ENCODE assay signal across 25 cellular contexts in the genomic region with DNA sequence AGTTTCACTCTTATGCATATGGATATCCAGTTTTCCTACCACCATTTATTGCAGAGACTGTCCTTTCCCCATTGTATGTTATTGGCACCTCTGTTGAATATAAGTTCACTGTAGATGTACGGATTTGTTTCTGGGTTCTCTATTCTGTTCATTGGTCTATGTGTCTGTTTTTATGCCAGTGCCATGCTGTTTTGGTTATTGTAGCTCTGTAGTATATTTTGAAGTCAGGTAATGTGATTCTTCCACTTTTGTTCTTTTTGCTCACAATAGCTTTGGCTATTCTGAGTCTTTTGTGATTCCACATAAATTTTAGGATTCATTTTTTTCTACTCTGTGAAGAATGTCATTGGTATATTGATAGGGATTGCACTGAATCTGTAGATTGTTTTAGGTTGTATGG. TPM values are rescaled to one million over a fixed set of nuclear protein-coding genes. Genes with fewer than 3 reads are reported as not detected.
A peak's percentile ranks its signal among the peaks of the same experiment; 100 is the strongest.
DNase-seq lines count a peak whose midpoint lies in the region; ATAC-seq, FAIRE-seq and TF ChIP-seq lines count a peak whose summit lies in the region.
"Had no signal": no experiment of that assay in that cellular context is flagged by ENCODE, and none has a peak within 500 bp of the region (broad histone marks: within the 10 kb centered on the region; RNA-seq: fewer than 3 reads in every experiment).

No MANE protein-coding gene starts in this region.

- H3K27me3 ChIP-seq in HepG2 (ENCODE audit: control insufficient read depth in 1 of 2, insufficient read depth in 2 of 2, low read length in 2 of 2) = no peaks in the 10 kb centered on the region
- no peaks in the 10 kb centered on the region for H3K27me3 ChIP-seq in right lobe of liver
- H3K27me3 ChIP-seq in H1 (replicated peaks in 1 of 4; ENCODE audit: control insufficient read depth in 3 of 4, extremely low read depth in 1 of 4, insufficient read depth in 3 of 4, low read length in 3 of 4) = no peaks in the 10 kb centered on the region
- no peaks in the 10 kb centered on the region for H3K27me3 ChIP-seq in heart right ventricle
- H3K27me3 ChIP-seq: BE2C; BLaER1 treated with 17β-estradiol and CSF1 and Interleukin-3, amounts not matched to agents 10 nM and 100 nM had no signal

- H2BK15ac ChIP-seq in H1 (ENCODE audit: low read length) = no peak overlapping the region

- no peak overlapping the region for H2BK20ac ChIP-seq in H1 (ENCODE audit: low read length)

- H4K20me1 ChIP-seq in HepG2 (ENCODE audit: insufficient read depth, low read length) (no peaks in the 10 kb centered on the region), H1 (replicated peaks in 1 of 2; ENCODE audit: control insufficient read depth in 1 of 2, insufficient read depth in 2 of 2, low read length in 2 of 2) (no peaks in the 10 kb centered on the region)
- H4K20me1 ChIP-seq: BLaER1 treated with 17β-estradiol and CSF1 and Interleukin-3, amounts not matched to agents 10 nM and 100 nM had no signal

- no peak overlapping the region for H2AK5ac ChIP-seq in H1 (ENCODE audit: low read depth, low read length)

- TF ChIP-seq CTCF in HepG2 (CRISPR knock-in tag; IDR thresholded peaks at IDR 0.05) (no peak), right lobe of liver (IDR thresholded peaks at IDR 0.05) (no peak), H1 (IDR thresholded peaks at IDR 0.05; ENCODE audit: control extremely low read depth in 1 of 3, insufficient read depth in 1 of 3, low read depth in 1 of 3, low read length in 3 of 3) (no peak), heart right ventricle (IDR thresholded peaks at IDR 0.05) (no peak)

- no peaks in the 10 kb centered on the region for H3K79me2 ChIP-seq in HepG2 (ENCODE audit: insufficient read depth, low read length)
- no peaks in the 10 kb centered on the region for H3K79me2 ChIP-seq in H1 (ENCODE audit: control insufficient read depth in 1 of 2, insufficient read depth in 2 of 2, low read length in 2 of 2)

- peaks cover 11% of the 10 kb centered on the region for H3K4me1 Mint-ChIP-seq in stimulated activated memory B cell treated with anti-CD40 and anti-IgM and Interleukin-4, amounts not matched to agents 10 μg/mL and 1 μg/mL and 100 μg/mL, for 72 hours

- H3K4me2 ChIP-seq in HepG2 (ENCODE audit: low read depth, low read length) (no peak overlapping the region), H1 (ENCODE audit: insufficient read depth in 1 of 2, low read depth in 2 of 2, low read length in 2 of 2) (no peak overlapping the region)
- H3K4me2 ChIP-seq: BLaER1 treated with 17β-estradiol and CSF1 and Interleukin-3, amounts not matched to agents 10 nM and 100 nM had no signal

- no peak overlapping the region for H3K14ac ChIP-seq in H1 (ENCODE audit: insufficient read length)

- H2AFZ ChIP-seq in HepG2 (ENCODE audit: low read length) (no peak overlapping the region), H1 (ENCODE audit: low read length) (no peak overlapping the region)

- H3K36me3 ChIP-seq in HepG2 (replicated peaks in 1 of 2; ENCODE audit: control insufficient read depth in 1 of 2, insufficient read depth in 2 of 2, low read length in 2 of 2) (no peaks in the 10 kb centered on the region), right lobe of liver (no peaks in the 10 kb centered on the region), H1 (ENCODE audit: control insufficient read depth in 2 of 4, insufficient read depth in 4 of 4, low read length in 3 of 4) (no peaks in the 10 kb centered on the region), heart right ventricle (no peaks in the 10 kb centered on the region)
- H3K36me3 ChIP-seq: BE2C; BLaER1 treated with 17β-estradiol and CSF1 and Interleukin-3, amounts not matched to agents 10 nM and 100 nM had no signal

- H2BK120ac ChIP-seq in H1 (replicated peaks; ENCODE audit: low read depth, low read length) = no peak overlapping the region

- H3K9ac ChIP-seq in HepG2 (ENCODE audit: insufficient read depth, low read depth, low read length) (no peak overlapping the region), H1 (replicated peaks in 1 of 4; ENCODE audit: extremely low read depth in 1 of 4, low read depth in 3 of 4, low read length in 3 of 4) (no peak overlapping the region)
- H3K9ac ChIP-seq: BLaER1 treated with 17β-estradiol and CSF1 and Interleukin-3, amounts not matched to agents 10 nM and 100 nM had no signal

- no peak overlapping the region for H3K23ac ChIP-seq in H1 (ENCODE audit: insufficient read length)

- no peak for ATAC-seq in HepG2
- no peak for ATAC-seq in right lobe of liver
- ATAC-seq in stimulated activated memory B cell treated with anti-CD40 and anti-IgM and Interleukin-4, amounts not matched to agents 10 μg/mL and 1 μg/mL and 100 μg/mL, for 72 hours = no peak
- no peak for ATAC-seq in HG02885 (IDR thresholded peaks at IDR 0.05; ENCODE audit: poor library complexity, unreplicated experiment)
- no peak for ATAC-seq in heart right ventricle

- TF ChIP-seq EP300 in HepG2 (IDR thresholded peaks at IDR 0.05; ENCODE audit: low read depth in 2 of 2, low read length in 2 of 2) = no peak
- no peak for TF ChIP-seq EP300 in HepG2 (CRISPR knock-in tag; IDR thresholded peaks at IDR 0.05; ENCODE audit: borderline replicate concordance)
- TF ChIP-seq EP300 in H1 (IDR thresholded peaks at IDR 0.05; ENCODE audit: borderline replicate concordance in 1 of 2, low read depth in 2 of 2, low read length in 2 of 2) = no peak

- H3K4ac ChIP-seq in H1 (replicated peaks; ENCODE audit: insufficient read length, low read depth, low read length) = no peak overlapping the region

- no peak overlapping the region for H3K18ac ChIP-seq in H1 (ENCODE audit: extremely low read depth, low read length)

- no peak overlapping the region for H3K4me3 ChIP-seq in HepG2 (replicated peaks in 1 of 3; ENCODE audit: insufficient read depth in 1 of 3, low read depth in 2 of 3, low read length in 3 of 3)
- H3K4me3 ChIP-seq in right lobe of liver = no peak overlapping the region
- no peak overlapping the region for H3K4me3 ChIP-seq in H1 (ENCODE audit: extremely low read depth in 1 of 4, insufficient read depth in 2 of 4, low read depth in 3 of 4, low read length in 4 of 4)
- H3K4me3 ChIP-seq in heart right ventricle = no peak overlapping the region
- H3K4me3 ChIP-seq: BLaER1 treated with 17β-estradiol and CSF1 and Interleukin-3, amounts not matched to agents 10 nM and 100 nM had no signal

- H3K36me3 Mint-ChIP-seq in stimulated activated memory B cell treated with anti-CD40 and anti-IgM and Interleukin-4, amounts not matched to agents 10 μg/mL and 1 μg/mL and 100 μg/mL, for 72 hours = peaks cover 8% of the 10 kb centered on the region
- H3K36me3 Mint-ChIP-seq: CD14-positive monocyte had no signal

- in situ Hi-C loops in HepG2 (cut with HindIII; ENCODE audit: extremely low pct_ligation_motif_present, low pct_unique_long_range_greater_than_20kb) = no loop called here

- BruUV-seq in HepG2 (replicated peaks; lab: Mats Ljungman, UMichigan) = no TSS peak

- FAIRE-seq in HepG2 (lab: Jason Lieb, UNC) (no peak), H1 (lab: Jason Lieb, UNC) (no peak)
- FAIRE-seq: A204.1, GM12891, GM18507 had no signal

- peaks cover 6% of the 10 kb centered on the region for H3K9me3 Mint-ChIP-seq in stimulated activated memory B cell treated with anti-CD40 and anti-IgM and Interleukin-4, amounts not matched to agents 10 μg/mL and 1 μg/mL and 100 μg/mL, for 72 hours

- H3K23me2 ChIP-seq in H1 (ENCODE audit: low read depth, low read length) = no peaks in the 10 kb centered on the region

- peak overlapping the region; percentile 59 for H3K27ac Mint-ChIP-seq in stimulated activated memory B cell treated with anti-CD40 and anti-IgM and Interleukin-4, amounts not matched to agents 10 μg/mL and 1 μg/mL and 100 μg/mL, for 72 hours
- H3K27ac Mint-ChIP-seq: CD14-positive monocyte; CD4-positive, alpha-beta memory T cell; HFFc6 had no signal

- no peaks in the 10 kb centered on the region for H3K79me1 ChIP-seq in H1 (ENCODE audit: low read depth, low read length)

- TF ChIP-seq POLR2A in HepG2 (IDR thresholded peaks at IDR 0.05; ENCODE audit: insufficient read depth in 1 of 2, low read depth in 2 of 2, low read length in 2 of 2) (no peak), right lobe of liver (IDR thresholded peaks at IDR 0.05) (no peak), H1 (IDR thresholded peaks at IDR 0.05; ENCODE audit: control extremely low read depth in 1 of 2, low read depth in 2 of 2, low read length in 2 of 2) (no peak)

- no peak overlapping the region for H2BK12ac ChIP-seq in H1 (ENCODE audit: low read depth, low read length)

- H3K27ac ChIP-seq in HepG2 (ENCODE audit: extremely low read length, insufficient read depth, low read length) = no peak overlapping the region
- no peak overlapping the region for H3K27ac ChIP-seq in right lobe of liver
- H3K27ac ChIP-seq in H1 (ENCODE audit: low read depth, low read length) = no peak overlapping the region
- no peak overlapping the region for H3K27ac ChIP-seq in heart right ventricle
- H3K27ac ChIP-seq: 22Rv1; BLaER1 treated with 17β-estradiol and CSF1 and Interleukin-3, amounts not matched to agents 10 nM and 100 nM had no signal

- H3K56ac ChIP-seq in H1 (replicated peaks; ENCODE audit: insufficient read length, low read depth, low read length) = no peak overlapping the region

- intact Hi-C loops in HepG2 (cut with micrococcal nuclease; ENCODE audit: unreplicated experiment) (no loop called here), right lobe of liver (cut with DNase I) (no loop called here), heart right ventricle (cut with DNase I) (no loop called here)

- H4K91ac ChIP-seq in H1 (replicated peaks; ENCODE audit: insufficient read length, low read length) = no peak overlapping the region

- POLR2A ChIA-PET in HepG2 (lab: Yijun Ruan, JAX) (no interaction called here), H1 (lab: Charles Lee; ENCODE audit: partially characterized antibody) (interaction anchor here (1.0 to 1.3 kb wide), 3 partner anchors 9 to 94 kb away, joined by 3 to 4 read pairs (median 3); a partner anchor contains a TSS)

- H4K5ac ChIP-seq in H1 (ENCODE audit: insufficient read length, low read depth, low read length) = no peak overlapping the region

- H3K4me3 Mint-ChIP-seq in stimulated activated memory B cell treated with anti-CD40 and anti-IgM and Interleukin-4, amounts not matched to agents 10 μg/mL and 1 μg/mL and 100 μg/mL, for 72 hours = no peak overlapping the region
- H3K4me3 Mint-ChIP-seq: CD14-positive monocyte; CD4-positive, alpha-beta memory T cell; HFFc6 had no signal

- H3K4me1 ChIP-seq in HepG2 (ENCODE audit: insufficient read depth, low read length) (no peaks in the 10 kb centered on the region), right lobe of liver (no peaks in the 10 kb centered on the region), H1 (replicated peaks in 1 of 4; ENCODE audit: control insufficient read depth in 3 of 4, insufficient read depth in 4 of 4, low read length in 3 of 4) (peaks cover 0 to 3% (median 0%) of the 10 kb centered on the region in 4 experiments; a peak in 2 of 7 replicates), heart right ventricle (no peaks in the 10 kb centered on the region)
- H3K4me1 ChIP-seq: BE2C had no signal

- TF ChIP-seq RAD21 in HepG2 (CRISPR knock-in tag; IDR thresholded peaks at IDR 0.05) (no peak), H1 (IDR thresholded peaks at IDR 0.05 in 1 of 2, conservative IDR thresholded peaks at IDR 0.05 in 1 of 2; ENCODE audit: low read depth in 2 of 2, low read length in 2 of 2) (no peak)

- H3K9me3 ChIP-seq in HepG2 (ENCODE audit: low read length) (peaks cover 4% of the 10 kb centered on the region; the same call in 1 of the 2 replicates), right lobe of liver (no peaks in the 10 kb centered on the region), H1 (ENCODE audit: insufficient read depth in 2 of 2, low read depth in 1 of 2, low read length in 1 of 2) (no peaks in the 10 kb centered on the region; a peak in 1 of 4 replicates), heart right ventricle (peaks cover 0 to 22% (median 5%) of the 10 kb centered on the region in 11 donors)
- H3K9me3 ChIP-seq: BE2C had no signal

- H4K8ac ChIP-seq in H1 (ENCODE audit: extremely low read depth, insufficient read depth, low read length) = no peak overlapping the region

- CTCF ChIA-PET in HepG2 (lab: Yijun Ruan, JAX; ENCODE audit: low intra/inter-chr PET ratio, low total read pairs) = no interaction called here
- CTCF ChIA-PET in H1 (lab: Charles Lee; ENCODE audit: partially characterized antibody) = interaction anchor here (0.7 to 1.3 kb wide), 3 partner anchors 9 to 124 kb away, joined by 3 to 4 read pairs (median 3); a partner anchor contains a TSS

- no peak overlapping the region for H2BK5ac ChIP-seq in H1 (ENCODE audit: low read depth, low read length)

- DNase-seq in HepG2 (ENCODE audit: low spot score) (no peak), right lobe of liver (no peak), H1 (ENCODE audit: low read depth in 1 of 2, low spot score in 2 of 2) (no peak), heart right ventricle (no peak)
- DNase-seq: ACHN; AML-193; BE2C; Calu3; CD4-positive, alpha-beta memory T cell; COR-L47; DMS53; DMS79 treated with DMSO at 0.1 percent for 48 hours; GF-D8; GOT3; H7; HCEC 1CT; HFFc6 had no signal

- H3K27me3 Mint-ChIP-seq in stimulated activated memory B cell treated with anti-CD40 and anti-IgM and Interleukin-4, amounts not matched to agents 10 μg/mL and 1 μg/mL and 100 μg/mL, for 72 hours = no peaks in the 10 kb centered on the region
- H3K27me3 Mint-ChIP-seq: CD4-positive, alpha-beta memory T cell had no signal

- 4% methylated on average over 1 of the region's 1 CpG for WGBS in HepG2 (ENCODE audit: low lambda C conversion rate)
- WGBS in right lobe of liver (ENCODE audit: insufficient coverage, low coverage, low lambda C conversion rate, missing lambda C conversion rate) = 50% methylated on average over 1 of the region's 1 CpG
- WGBS in H1 (ENCODE audit: extremely low coverage in 1 of 2, insufficient coverage in 1 of 2, insufficient read length in 1 of 2, insufficient replicate concordance in 2 of 2, low coverage in 1 of 2, low lambda C conversion rate in 2 of 2, missing lambda C conversion rate in 1 of 2), 2 experiments = 100% methylated on average over 1 of the region's 1 CpG; no CpG with 5 or more reads in 1 of the 2 experiments
- WGBS in heart right ventricle, 2 donors = 79 to 83% methylated on average over 1 of the region's 1 CpG

RNA-seq across cellular contexts. Expression of a gene that starts 26.1 kb away (rescaled TPM):
- total RNA-seq in HepG2 (2016; rRNA removed; fragmentation: Illumina TruSeq; extraction: Trizol) = 316 and 431 TPM in 2 replicates
- 111 and 125 TPM in 2 replicates for total RNA-seq in HepG2 (2016; cell fraction: cytosol; rRNA removed; fragmentation: Illumina TruSeq; extraction: Trizol; ENCODE audit: low read depth)
- total RNA-seq in HepG2 (2016; cell fraction: insoluble cytoplasmic fraction; rRNA removed; fragmentation: Illumina TruSeq; extraction: Trizol) = 314 and 447 TPM in 2 replicates
- 71.3 and 78.4 TPM in 2 replicates for total RNA-seq in HepG2 (2016; cell fraction: membrane; rRNA removed; fragmentation: Illumina TruSeq; extraction: Trizol)
- total RNA-seq in HepG2 (2016; cell fraction: nucleus; rRNA removed; fragmentation: Illumina TruSeq; extraction: Trizol) = 134 and 154 TPM in 2 replicates
- polyA plus RNA-seq in HepG2 (2011; rRNA removed) = 49.6 and 82.3 TPM in 2 replicates
- 44.1 and 47.1 TPM in 2 replicates for polyA plus RNA-seq in HepG2 (2011; cell fraction: cytosol; rRNA removed)
- polyA plus RNA-seq in HepG2 (2011; cell fraction: nucleus; rRNA removed) = 22.6 and 25.0 TPM in 2 replicates
- 34.4 and 107 TPM in 2 replicates for polyA plus RNA-seq in HepG2 (2012)
- 21.5 and 26.2 TPM in 2 replicates for polyA plus RNA-seq in HepG2 (2016; cell fraction: cytosol; fragmentation: Illumina TruSeq; extraction: Trizol; ENCODE audit: low read depth)
- polyA plus RNA-seq in HepG2 (2016; cell fraction: insoluble cytoplasmic fraction; fragmentation: Illumina TruSeq; extraction: Trizol; ENCODE audit: low read depth) = 336 and 356 TPM in 2 replicates
- 23.1 and 31.9 TPM in 2 replicates for polyA plus RNA-seq in HepG2 (2016; cell fraction: membrane; fragmentation: Illumina TruSeq; extraction: Trizol; ENCODE audit: low read depth)
- polyA plus RNA-seq in HepG2 (2016; cell fraction: nucleus; fragmentation: Illumina TruSeq; extraction: Trizol; ENCODE audit: insufficient read depth, low read depth) = 188 TPM in 2 replicates
- 26.9 and 102 TPM in 2 replicates for polyA minus RNA-seq in HepG2 (2011; rRNA and poly(A)+ RNA removed; ENCODE audit: low replicate concordance)
- polyA minus RNA-seq in HepG2 (2011; cell fraction: cytosol; rRNA and poly(A)+ RNA removed) = 31.3 and 37.6 TPM in 2 replicates
- polyA minus RNA-seq in HepG2 (2011; cell fraction: nucleus; rRNA and poly(A)+ RNA removed) = 24.5 and 29.0 TPM in 2 replicates
- 1 to 10 TPM; 1.9 to 5.9 (median 3.7) TPM for total RNA-seq in right lobe of liver
- total RNA-seq in H1 (2021; fragmentation: NEBNext Ultra II Directional; extraction: Animal tissue kit (Norgen Biotek cat#: 25700)) = 338 and 342 TPM in 2 replicates
- polyA plus RNA-seq in H1 (2011; rRNA removed) = 71.5 and 122 TPM in 2 replicates
- polyA plus RNA-seq in H1 (2011; cell fraction: cytosol; rRNA removed) = 183 TPM
- polyA plus RNA-seq in H1 (2011; cell fraction: nucleus; rRNA removed) = 84.8 TPM
- 277 to 373 TPM (median 302 TPM) in 4 replicates for polyA plus RNA-seq in H1 (2012, experiment 1 of 2)
- 104 TPM for polyA plus RNA-seq in H1 (2012, experiment 2 of 2)
- polyA plus RNA-seq in H1 (2013, experiment 1 of 2) = 210 TPM
- 201 TPM for polyA plus RNA-seq in H1 (2013, experiment 2 of 2)
- polyA minus RNA-seq in H1 (2011; rRNA and poly(A)+ RNA removed) = 95.7 and 97.5 TPM in 2 replicates
- 70.8 TPM for polyA minus RNA-seq in H1 (2011; cell fraction: cytosol; rRNA and poly(A)+ RNA removed)
- 71.0 TPM for polyA minus RNA-seq in H1 (2011; cell fraction: nucleus; rRNA and poly(A)+ RNA removed)
- total RNA-seq in heart right ventricle = 10 to 100 TPM in 1 of 10 donors, 1 to 10 TPM in 9; 2.2 to 17.6 (median 3.7) TPM
- polyA plus RNA-seq in heart right ventricle = 1 to 10 TPM; 1.7 to 2.7 TPM

RNA-seq across cellular contexts. Expression of a gene that starts 47.0 kb away (rescaled TPM):
- 38.0 and 53.6 TPM in 2 replicates for total RNA-seq in HepG2 (2016; rRNA removed; fragmentation: Illumina TruSeq; extraction: Trizol)
- 31.6 and 34.5 TPM in 2 replicates for total RNA-seq in HepG2 (2016; cell fraction: cytosol; rRNA removed; fragmentation: Illumina TruSeq; extraction: Trizol; ENCODE audit: low read depth)
- total RNA-seq in HepG2 (2016; cell fraction: insoluble cytoplasmic fraction; rRNA removed; fragmentation: Illumina TruSeq; extraction: Trizol) = 30.3 and 45.5 TPM in 2 replicates
- total RNA-seq in HepG2 (2016; cell fraction: membrane; rRNA removed; fragmentation: Illumina TruSeq; extraction: Trizol) = 49.5 and 53.4 TPM in 2 replicates
- 45.0 and 49.8 TPM in 2 replicates for total RNA-seq in HepG2 (2016; cell fraction: nucleus; rRNA removed; fragmentation: Illumina TruSeq; extraction: Trizol)
- 40.7 and 46.0 TPM in 2 replicates for polyA plus RNA-seq in HepG2 (2011; rRNA removed)
- 20.8 and 26.3 TPM in 2 replicates for polyA plus RNA-seq in HepG2 (2011; cell fraction: cytosol; rRNA removed)
- 12.8 and 20.0 TPM in 2 replicates for polyA plus RNA-seq in HepG2 (2011; cell fraction: nucleus; rRNA removed)
- polyA plus RNA-seq in HepG2 (2012) = 20.2 and 28.1 TPM in 2 replicates
- 41.7 and 42.9 TPM in 2 replicates for polyA plus RNA-seq in HepG2 (2016; cell fraction: cytosol; fragmentation: Illumina TruSeq; extraction: Trizol; ENCODE audit: low read depth)
- polyA plus RNA-seq in HepG2 (2016; cell fraction: insoluble cytoplasmic fraction; fragmentation: Illumina TruSeq; extraction: Trizol; ENCODE audit: low read depth) = 33.4 and 37.3 TPM in 2 replicates
- polyA plus RNA-seq in HepG2 (2016; cell fraction: membrane; fragmentation: Illumina TruSeq; extraction: Trizol; ENCODE audit: low read depth) = 52.5 and 54.7 TPM in 2 replicates
- polyA plus RNA-seq in HepG2 (2016; cell fraction: nucleus; fragmentation: Illumina TruSeq; extraction: Trizol; ENCODE audit: insufficient read depth, low read depth) = 77.8 and 87.7 TPM in 2 replicates
- polyA minus RNA-seq in HepG2 (2011; rRNA and poly(A)+ RNA removed; ENCODE audit: low replicate concordance) = 145 and 157 TPM in 2 replicates
- polyA minus RNA-seq in HepG2 (2011; cell fraction: cytosol; rRNA and poly(A)+ RNA removed) = 35.9 and 43.9 TPM in 2 replicates
- 20.1 and 27.8 TPM in 2 replicates for polyA minus RNA-seq in HepG2 (2011; cell fraction: nucleus; rRNA and poly(A)+ RNA removed)
- 10 to 100 TPM; 18.7 to 29.4 (median 23.4) TPM for total RNA-seq in right lobe of liver
- total RNA-seq in H1 (2021; fragmentation: NEBNext Ultra II Directional; extraction: Animal tissue kit (Norgen Biotek cat#: 25700)) = 36.3 and 43.5 TPM in 2 replicates
- polyA plus RNA-seq in H1 (2011; rRNA removed) = 28.5 and 31.0 TPM in 2 replicates
- polyA plus RNA-seq in H1 (2011; cell fraction: cytosol; rRNA removed) = 17.8 TPM
- 18.9 TPM for polyA plus RNA-seq in H1 (2011; cell fraction: nucleus; rRNA removed)
- 14.9 to 23.6 TPM (median 20.6 TPM) in 4 replicates for polyA plus RNA-seq in H1 (2012, experiment 1 of 2)
- polyA plus RNA-seq in H1 (2012, experiment 2 of 2) = 7.5 TPM
- polyA plus RNA-seq in H1 (2013, experiment 1 of 2) = 26.6 TPM
- polyA plus RNA-seq in H1 (2013, experiment 2 of 2) = 27.4 TPM
- polyA minus RNA-seq in H1 (2011; rRNA and poly(A)+ RNA removed) = 49.8 and 65.1 TPM in 2 replicates
- 33.5 TPM for polyA minus RNA-seq in H1 (2011; cell fraction: cytosol; rRNA and poly(A)+ RNA removed)
- polyA minus RNA-seq in H1 (2011; cell fraction: nucleus; rRNA and poly(A)+ RNA removed) = 30.0 TPM
- total RNA-seq in heart right ventricle = 10 to 100 TPM; 25.7 to 36.7 (median 32.1) TPM
- polyA plus RNA-seq in heart right ventricle = 10 to 100 TPM; 17.9 to 24.9 TPM

RNA-seq across cellular contexts. Expression of a gene that starts 48.6 kb away (rescaled TPM):
- total RNA-seq in HepG2 (2016; rRNA removed; fragmentation: Illumina TruSeq; extraction: Trizol) (28.8 and 36.2 TPM in 2 replicates), right lobe of liver (1 to 10 TPM in 5 of 6 experiments, under 1 TPM in 1; 0.95 to 3.8 (median 1.1) TPM), heart right ventricle (1 to 10 TPM; 2.4 to 5.1 (median 3.4) TPM)
- total RNA-seq in HepG2 (2016; cell fraction: cytosol; rRNA removed; fragmentation: Illumina TruSeq; extraction: Trizol; ENCODE audit: low read depth) = 7.6 and 8.2 TPM in 2 replicates
- 29.6 and 43.8 TPM in 2 replicates for total RNA-seq in HepG2 (2016; cell fraction: insoluble cytoplasmic fraction; rRNA removed; fragmentation: Illumina TruSeq; extraction: Trizol)
- total RNA-seq in HepG2 (2016; cell fraction: membrane; rRNA removed; fragmentation: Illumina TruSeq; extraction: Trizol) = 18.3 and 23.9 TPM in 2 replicates
- 12.7 and 14.4 TPM in 2 replicates for total RNA-seq in HepG2 (2016; cell fraction: nucleus; rRNA removed; fragmentation: Illumina TruSeq; extraction: Trizol)
- polyA plus RNA-seq in HepG2 (2011; rRNA removed) (7.3 and 11.2 TPM in 2 replicates), H1 (2011; rRNA removed) (69.0 and 72.2 TPM in 2 replicates), heart right ventricle (1 to 10 TPM; 1.9 to 2.7 TPM)
- polyA plus RNA-seq in HepG2 (2011; cell fraction: cytosol; rRNA removed) = 7.0 and 7.1 TPM in 2 replicates
- 1.8 TPM in 2 replicates for polyA plus RNA-seq in HepG2 (2011; cell fraction: nucleus; rRNA removed)
- polyA plus RNA-seq in HepG2 (2012) = 7.0 and 16.8 TPM in 2 replicates
- 8.8 and 9.8 TPM in 2 replicates for polyA plus RNA-seq in HepG2 (2016; cell fraction: cytosol; fragmentation: Illumina TruSeq; extraction: Trizol; ENCODE audit: low read depth)
- polyA plus RNA-seq in HepG2 (2016; cell fraction: insoluble cytoplasmic fraction; fragmentation: Illumina TruSeq; extraction: Trizol; ENCODE audit: low read depth) = 34.9 and 35.8 TPM in 2 replicates
- 20.4 and 21.2 TPM in 2 replicates for polyA plus RNA-seq in HepG2 (2016; cell fraction: membrane; fragmentation: Illumina TruSeq; extraction: Trizol; ENCODE audit: low read depth)
- polyA plus RNA-seq in HepG2 (2016; cell fraction: nucleus; fragmentation: Illumina TruSeq; extraction: Trizol; ENCODE audit: insufficient read depth, low read depth) = 16.7 and 21.1 TPM in 2 replicates
- 4.7 and 5.8 TPM in 2 replicates for polyA minus RNA-seq in HepG2 (2011; rRNA and poly(A)+ RNA removed; ENCODE audit: low replicate concordance)
- polyA minus RNA-seq in HepG2 (2011; cell fraction: cytosol; rRNA and poly(A)+ RNA removed) = 6.0 TPM in 2 replicates
- polyA minus RNA-seq in HepG2 (2011; cell fraction: nucleus; rRNA and poly(A)+ RNA removed) = 4.1 TPM in 2 replicates
- 75.7 and 82.8 TPM in 2 replicates for total RNA-seq in H1 (2021; fragmentation: NEBNext Ultra II Directional; extraction: Animal tissue kit (Norgen Biotek cat#: 25700))
- polyA plus RNA-seq in H1 (2011; cell fraction: cytosol; rRNA removed) = 69.9 TPM
- polyA plus RNA-seq in H1 (2011; cell fraction: nucleus; rRNA removed) = 25.3 TPM
- 45.3 to 56.4 TPM (median 52.1 TPM) in 4 replicates for polyA plus RNA-seq in H1 (2012, experiment 1 of 2)
- 73.3 TPM for polyA plus RNA-seq in H1 (2012, experiment 2 of 2)
- 65.3 TPM for polyA plus RNA-seq in H1 (2013, experiment 1 of 2)
- 64.6 TPM for polyA plus RNA-seq in H1 (2013, experiment 2 of 2)
- 5.4 and 6.4 TPM in 2 replicates for polyA minus RNA-seq in H1 (2011; rRNA and poly(A)+ RNA removed)
- polyA minus RNA-seq in H1 (2011; cell fraction: cytosol; rRNA and poly(A)+ RNA removed) = 22.3 TPM
- 25.9 TPM for polyA minus RNA-seq in H1 (2011; cell fraction: nucleus; rRNA and poly(A)+ RNA removed)
